ENCODE assay signal across 9 cellular contexts in the genomic region with DNA sequence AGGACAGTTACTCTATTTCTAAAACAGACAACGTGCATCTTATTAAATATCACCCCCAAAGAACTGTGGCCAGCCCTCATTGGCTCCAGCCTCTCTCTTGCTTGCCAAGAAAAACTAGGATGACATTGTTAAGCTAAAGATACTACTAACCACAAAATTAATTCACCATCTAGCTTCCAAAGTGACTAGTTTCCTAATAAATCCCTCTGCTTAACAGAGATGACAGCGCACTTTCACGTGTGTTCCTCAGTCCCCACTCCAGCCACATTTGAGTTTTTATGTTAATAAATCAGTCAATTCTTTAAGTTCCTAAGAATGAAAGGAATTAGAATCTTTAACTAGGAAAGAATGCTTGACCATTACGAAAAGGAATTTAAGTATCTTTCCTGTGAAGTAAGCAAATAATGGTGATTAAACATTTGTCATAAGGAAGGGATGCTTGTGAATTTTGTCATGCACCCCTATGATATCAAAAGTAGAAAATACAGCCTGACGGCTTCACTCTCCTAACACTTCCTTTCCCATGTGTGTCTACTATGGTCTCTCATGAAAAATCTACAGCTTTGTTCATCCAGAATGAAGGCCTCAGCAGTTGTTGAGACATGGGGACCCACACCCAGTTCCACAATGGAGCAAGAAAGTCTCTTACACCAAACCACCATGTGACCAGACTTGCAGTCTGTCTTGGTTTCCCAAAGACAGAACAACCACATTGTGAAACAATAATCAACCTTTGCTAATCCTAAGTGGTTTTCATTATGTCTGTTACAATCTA. TPM values are rescaled to one million over a fixed set of nuclear protein-coding genes. Genes with fewer than 3 reads are reported as not detected.
A peak's percentile ranks its signal among the peaks of the same experiment; 100 is the strongest.
DNase-seq lines count a peak whose midpoint lies in the region; ATAC-seq and TF ChIP-seq lines count a peak whose summit lies in the region.
"Had no signal": no experiment of that assay in that cellular context is flagged by ENCODE, and none has a peak within 500 bp of the region (broad histone marks: within the 10 kb centered on the region; RNA-seq: fewer than 3 reads in every experiment).

No MANE protein-coding gene starts in this region.

- peaks cover 27% of the 10 kb centered on the region for H3K4me1 Mint-ChIP-seq in T-helper 2 cell treated with Interferon-gamma antibody and Interleukin-4, amounts not matched to agents 5 μg/mL and 100 μg/mL, for 36 hours (ENCODE audit: low read depth)

- H3K9me3 ChIP-seq in SJSA1 (replicated peaks) (no peaks in the 10 kb centered on the region), gastroesophageal sphincter (no peaks in the 10 kb centered on the region), spleen (no peaks in the 10 kb centered on the region)

- H3K9me3 Mint-ChIP-seq in T-helper 2 cell treated with Interferon-gamma antibody and Interleukin-4, amounts not matched to agents 5 μg/mL and 100 μg/mL, for 36 hours, result no peaks in the 10 kb centered on the region

- peaks cover 23% of the 10 kb centered on the region for H3K36me3 ChIP-seq in SJSA1
- H3K36me3 ChIP-seq in gastroesophageal sphincter, result no peaks in the 10 kb centered on the region
- H3K36me3 ChIP-seq in spleen, result no peaks in the 10 kb centered on the region

- WGBS in gastroesophageal sphincter (ENCODE audit: low coverage in 1 of 2), 2 donors, result 11 to 17% methylated on average over 5 of the region's 5 CpGs
- 46 to 66% (median 53%) methylated on average over 5 of the region's 5 CpGs for WGBS in spleen, 5 donors

- no peak for TF ChIP-seq EP300 in gastroesophageal sphincter (IDR thresholded peaks at IDR 0.05)

- intact Hi-C loops in spleen (cut with DNase I; ENCODE audit: low total_unique reads), result no loop called here

- DNase-seq in H4 (ENCODE audit: low spot score) (peak; percentile 14), SJSA1 (ENCODE audit: low read depth in 1 of 2, low spot score in 2 of 2) (peak; percentile 64 to 90), spleen (no peak), DMS153 (lab: John Stamatoyannopoulos, UW) (no peak), NCI-H146 treated with DMSO at 0.1 percent for 48 hours (lab: John Stamatoyannopoulos, UW; ENCODE audit: unreplicated experiment) (no peak)
- DNase-seq in T-helper 2 cell treated with Interferon-gamma antibody and Interleukin-4, amounts not matched to agents 5 μg/mL and 100 μg/mL, for 36 hours (ENCODE audit: low spot score), result no peak
- DNase-seq: activated effector memory CD4-positive, alpha-beta T cell treated with Interleukin-2 at 50 U/mL for 16 hours had no signal

- H3K4me3 Mint-ChIP-seq in T-helper 2 cell treated with Interferon-gamma antibody and Interleukin-4, amounts not matched to agents 5 μg/mL and 100 μg/mL, for 36 hours, result no peak overlapping the region

- TF ChIP-seq CTCF in gastroesophageal sphincter (IDR thresholded peaks at IDR 0.05), result no peak
- TF ChIP-seq CTCF in spleen (IDR thresholded peaks at IDR 0.05 in 8 of 11, conservative IDR thresholded peaks at IDR 0.05 in 3 of 11), result no peak

- H3K4me3 ChIP-seq in SJSA1, result no peak overlapping the region
- no peak overlapping the region for H3K4me3 ChIP-seq in gastroesophageal sphincter
- H3K4me3 ChIP-seq in spleen, result peak overlapping the region in 1 of 8 donors; percentile 11

- H3K27me3 Mint-ChIP-seq in T-helper 2 cell treated with Interferon-gamma antibody and Interleukin-4, amounts not matched to agents 5 μg/mL and 100 μg/mL, for 36 hours (ENCODE audit: low read depth), result no peaks in the 10 kb centered on the region

- TF ChIP-seq POLR2A in gastroesophageal sphincter (IDR thresholded peaks at IDR 0.05) (no peak), spleen (IDR thresholded peaks at IDR 0.05) (no peak)

- no peak overlapping the region for H3K27ac Mint-ChIP-seq in T-helper 2 cell treated with Interferon-gamma antibody and Interleukin-4, amounts not matched to agents 5 μg/mL and 100 μg/mL, for 36 hours

- H3K27ac ChIP-seq in SJSA1, result peak overlapping the region; percentile 92
- peak overlapping the region; percentile 35 to 99 (median 86) for H3K27ac ChIP-seq in gastroesophageal sphincter
- H3K27ac ChIP-seq in spleen, result peak overlapping the region in 7 of 8 donors; percentile 46 to 80 (median 73)

- peaks cover 83% of the 10 kb centered on the region for H3K4me1 ChIP-seq in SJSA1 (replicated peaks)
- peaks cover 46 to 96% (median 50%) of the 10 kb centered on the region in 3 donors for H3K4me1 ChIP-seq in gastroesophageal sphincter
- peaks cover 14 to 87% (median 46%) of the 10 kb centered on the region in 6 donors for H3K4me1 ChIP-seq in spleen

- H3K36me3 Mint-ChIP-seq in T-helper 2 cell treated with Interferon-gamma antibody and Interleukin-4, amounts not matched to agents 5 μg/mL and 100 μg/mL, for 36 hours (ENCODE audit: low read depth), result peaks cover 3% of the 10 kb centered on the region

- ATAC-seq in gastroesophageal sphincter (peak; percentile 81), GM21526 (IDR thresholded peaks at IDR 0.05; ENCODE audit: low FRiP score, unreplicated experiment) (no peak)

- H3K27me3 ChIP-seq in SJSA1 (replicated peaks) (no peaks in the 10 kb centered on the region), gastroesophageal sphincter (no peaks in the 10 kb centered on the region), spleen (replicated peaks in 1 of 7) (no peaks in the 10 kb centered on the region)

RNA-seq across cellular contexts. Expression of gene CORO1C, which starts 8.1 kb away (rescaled TPM):
- total RNA-seq in H4 (2014; rRNA removed; shearing (Covaris generic)), result 49.5 and 57.7 TPM in 2 replicates
- 82.1 and 136 TPM in 2 replicates for total RNA-seq in SJSA1 (2014; rRNA removed; shearing (Covaris generic))
- 100 to 1,000 TPM; 277 to 473 (median 342) TPM for total RNA-seq in gastroesophageal sphincter
- 100 to 1,000 TPM in 2 of 7 donors, 10 to 100 TPM in 5; 71.2 to 119 (median 79.1) TPM for total RNA-seq in spleen
- polyA plus RNA-seq in spleen, result 10 to 100 TPM; 12.0 to 26.1 (median 17.1) TPM

Comparison
In these comparisons a context has a peak if more than half of its experiments do, and no peak if none do; other contexts are left out.
1. DNase-seq: peak in H4 (single experiment) and SJSA1 (2 of 2); none in spleen (single experiment), DMS153 (single experiment), NCI-H146 treated with DMSO at 0.1 percent for 48 hours (single experiment) and T-helper 2 cell treated with Interferon-gamma antibody and Interleukin-4, amounts not matched to agents 5 μg/mL and 100 μg/mL, for 36 hours (single experiment).
2. Peak in every context shown above with its lines, with median percentiles within 50 percentile points of each other: H3K27ac ChIP-seq.